ENCODE assay signal across 8 cellular contexts in genomic region chr2:201642086-201642578, GRCh38. TPM values are rescaled to one million over a fixed set of nuclear protein-coding genes. Genes with fewer than 3 reads are reported as not detected.
A peak's percentile ranks its signal among the peaks of the same experiment; 100 is the strongest.
DNase-seq lines count a peak whose midpoint lies in the region; ATAC-seq, FAIRE-seq and TF ChIP-seq lines count a peak whose summit lies in the region.

No MANE protein-coding gene starts in this region.

- DNase-seq in NT2/D1 (ENCODE audit: low read depth, low spot score): peak; percentile 20
- DNase-seq in ecto neural progenitor cell (ENCODE audit: low spot score): no peak
- DNase-seq in GM12892 (ENCODE audit: insufficient read length): no peak

- no peak for FAIRE-seq in GM12892 (lab: Jason Lieb, UNC)

- H3K9ac ChIP-seq in NT2/D1 (ENCODE audit: insufficient read length, low read depth): peak overlapping the region; percentile 91

- no peak for TF ChIP-seq POLR2A in GM12892 (IDR thresholded peaks at IDR 0.05; ENCODE audit: low read depth, low read length)

- no peaks in the 10 kb centered on the region for H3K27me3 ChIP-seq in NT2/D1 (ENCODE audit: insufficient read depth, insufficient read length)
- H3K27me3 ChIP-seq in ectodermal cell (ENCODE audit: control insufficient read depth, insufficient read depth, low read length, poor library complexity, severe bottlenecking): no peaks in the 10 kb centered on the region
- no peaks in the 10 kb centered on the region for H3K27me3 ChIP-seq in muscle layer of duodenum (ENCODE audit: low read depth, low read length)

- peaks cover 19% of the 10 kb centered on the region for H3K36me3 ChIP-seq in NT2/D1 (ENCODE audit: insufficient read depth, insufficient read length, low read length)
- H3K36me3 ChIP-seq in ectodermal cell (ENCODE audit: control insufficient read depth, insufficient read depth, low read length): peaks cover 4% of the 10 kb centered on the region
- peaks cover 6 to 17% of the 10 kb centered on the region in 2 donors for H3K36me3 ChIP-seq in muscle layer of duodenum (ENCODE audit: control insufficient read depth in 1 of 2, insufficient read depth in 2 of 2, low read length in 2 of 2)

- no peaks in the 10 kb centered on the region for H3K4me1 ChIP-seq in NT2/D1 (ENCODE audit: insufficient read depth, insufficient read length)
- peaks cover 7% of the 10 kb centered on the region for H3K4me1 ChIP-seq in ectodermal cell (ENCODE audit: control insufficient read depth, insufficient read depth, low read length)
- H3K4me1 ChIP-seq in muscle layer of duodenum (ENCODE audit: control insufficient read depth in 1 of 2, insufficient read depth in 2 of 2, low read length in 2 of 2): peaks cover 0 to 13% of the 10 kb centered on the region in 2 donors

- H3K9me3 ChIP-seq in NT2/D1 (ENCODE audit: insufficient read depth, low read length) (no peaks in the 10 kb centered on the region), ectodermal cell (ENCODE audit: control insufficient read depth, low read length) (no peaks in the 10 kb centered on the region), muscle layer of duodenum (ENCODE audit: control insufficient read depth in 1 of 2, low read length in 2 of 2) (no peaks in the 10 kb centered on the region)

- TF ChIP-seq CTCF in 22Rv1 (IDR thresholded peaks at IDR 0.05): no peak

- ATAC-seq in GM18873 (IDR thresholded peaks at IDR 0.05; ENCODE audit: low FRiP score, unreplicated experiment) (peak; percentile 36), HG03108 (IDR thresholded peaks at IDR 0.05; ENCODE audit: unreplicated experiment) (peak; percentile 35)

- H3K4me3 ChIP-seq in NT2/D1 (ENCODE audit: insufficient read length, low read depth) (peak overlapping the region; percentile 83), ectodermal cell (ENCODE audit: insufficient read depth, low read depth, low read length) (peak overlapping the region; percentile 87), muscle layer of duodenum (ENCODE audit: low read depth in 1 of 2, low read length in 2 of 2) (peak overlapping the region; percentile 93 to 95)

- H3K27ac ChIP-seq in 22Rv1 (peak overlapping the region; percentile 74), ectodermal cell (ENCODE audit: insufficient read depth, low read depth, low read length, poor library complexity, severe bottlenecking) (peak overlapping the region; percentile 94), muscle layer of duodenum (ENCODE audit: low read length) (peak overlapping the region; percentile 91)

- WGBS in ectodermal cell, 2 experiments: 0 to 1% methylated on average over 16 of the region's 16 CpGs

RNA-seq across cellular contexts. Expression of gene TMEM237, which starts 1.2 kb away (rescaled TPM):
- polyA plus RNA-seq in ectodermal cell (2013, experiment 1 of 4): 63.5 TPM
- polyA plus RNA-seq in ectodermal cell (2013, experiment 2 of 4): 58.6 TPM
- polyA plus RNA-seq in ectodermal cell (2013, experiment 3 of 4): 52.2 TPM
- 54.2 TPM for polyA plus RNA-seq in ectodermal cell (2013, experiment 4 of 4)
- polyA plus RNA-seq in GM12892 (2012; ENCODE audit: missing spikeins): 12.8 TPM

RNA-seq across cellular contexts. Expression of gene MPP4, which starts 56.3 kb away (rescaled TPM):
- polyA plus RNA-seq in ectodermal cell (2013, experiment 1 of 4): not detected
- not detected for polyA plus RNA-seq in ectodermal cell (2013, experiment 2 of 4)
- not detected for polyA plus RNA-seq in ectodermal cell (2013, experiment 3 of 4)
- polyA plus RNA-seq in ectodermal cell (2013, experiment 4 of 4): not detected
- not detected for polyA plus RNA-seq in GM12892 (2012; ENCODE audit: missing spikeins)
